ENCODE assay signal across 8 cellular contexts in genomic region chr15:40471778-40472130, GRCh38. TPM values are rescaled to one million over a fixed set of nuclear protein-coding genes. Genes with fewer than 3 reads are reported as not detected.
DNase-seq lines count a peak whose midpoint lies in the region; ATAC-seq and TF ChIP-seq lines count a peak whose summit lies in the region.

No MANE protein-coding gene starts in this region.

- peak; percentile 15 for ATAC-seq in HG02870 (IDR thresholded peaks at IDR 0.05; ENCODE audit: unreplicated experiment)
- peak; percentile 40 for ATAC-seq in T-helper 17 cell
- ATAC-seq in esophagus mucosa: peak; percentile 36
- peak in 2 of 3 donors; percentile 15 to 17 for ATAC-seq in natural killer cell
- ATAC-seq in GM18520 (IDR thresholded peaks at IDR 0.05; ENCODE audit: unreplicated experiment): no peak
- no peak for ATAC-seq in GM19035 (IDR thresholded peaks at IDR 0.05; ENCODE audit: unreplicated experiment)

- H3K9me3 Mint-ChIP-seq in natural killer cell: no peaks in the 10 kb centered on the region

- H3K4me3 ChIP-seq in GM12864 (ENCODE audit: low read depth, low read length): peak overlapping the region; percentile 79

- H3K4me1 Mint-ChIP-seq in T-helper 17 cell (peaks cover 15% of the 10 kb centered on the region), natural killer cell (peaks cover 7 to 14% of the 10 kb centered on the region in 2 donors)

- H3K27me3 Mint-ChIP-seq in T-helper 17 cell: no peaks in the 10 kb centered on the region
- H3K27me3 Mint-ChIP-seq in natural killer cell (ENCODE audit: low read depth in 2 of 2): no peaks in the 10 kb centered on the region

- in situ Hi-C loops in KBM-7 (cut with MboI; ENCODE audit: low pct_unique_long_range_greater_than_20kb, low sequenced_read_pairs): no loop called here

- H3K36me3 Mint-ChIP-seq in T-helper 17 cell (ENCODE audit: low read depth): no peaks in the 10 kb centered on the region
- no peaks in the 10 kb centered on the region for H3K36me3 Mint-ChIP-seq in natural killer cell

- H3K9me3 ChIP-seq in T-helper 17 cell (ENCODE audit: control insufficient read depth, low read length, poor library complexity, severe bottlenecking): no peaks in the 10 kb centered on the region

- no peak for DNase-seq in GM12864 (ENCODE audit: low read depth)
- DNase-seq in T-helper 17 cell: no peak
- DNase-seq in natural killer cell: no peak
- DNase-seq in KBM-7: no peak

- peak overlapping the region; percentile 45 for H3K27ac Mint-ChIP-seq in T-helper 17 cell
- peak overlapping the region; percentile 73 to 89 for H3K27ac Mint-ChIP-seq in natural killer cell

- H3K4me3 Mint-ChIP-seq in T-helper 17 cell (peak overlapping the region; percentile 90), natural killer cell (peak overlapping the region; percentile 89)

- TF ChIP-seq CTCF in GM12864 (IDR thresholded peaks at IDR 0.05; ENCODE audit: low read depth, low read length, missing control alignments) (no peak), natural killer cell (IDR thresholded peaks at IDR 0.05) (no peak)

- intact Hi-C loops in natural killer cell (cut with micrococcal nuclease): loop anchor here (2.0 kb wide), 1 partner anchor 17 kb away; no protein-coding TSS in a partner anchor

RNA-seq across cellular contexts. Expression of gene CHST14, which starts 1.0 kb away (rescaled TPM):
- total RNA-seq in T-helper 17 cell (1 to 10 TPM; 4.4 to 7.5 TPM), esophagus mucosa (4.0 TPM), natural killer cell (10 to 100 TPM in 2 of 3 donors, 1 to 10 TPM in 1; 9.8 to 16.7 (median 12.9) TPM)

RNA-seq across cellular contexts. Expression of gene BAHD1, which starts 31.0 kb away (rescaled TPM):
- total RNA-seq in T-helper 17 cell: 10 to 100 TPM; 30.2 to 32.1 TPM
- total RNA-seq in esophagus mucosa: 7.0 TPM
- total RNA-seq in natural killer cell: 10 to 100 TPM; 29.4 to 48.9 (median 41.8) TPM

Comparison
In these comparisons a context has a peak if more than half of its experiments do, and no peak if none do; other contexts are left out.
1. ATAC-seq: peak in HG02870 (single experiment), T-helper 17 cell (single experiment), esophagus mucosa (single experiment) and natural killer cell (2 of 3); none in GM18520 (single experiment) and GM19035 (single experiment).